Comparison of ENCODE assay signal across 9 cellular contexts in genomic region chr2:85861180-85861579, GRCh38.
DNase-seq lines count a peak whose midpoint lies in the region; ATAC-seq and TF ChIP-seq lines count a peak whose summit lies in the region.
"Had no signal": no experiment of that assay in that cellular context is flagged by ENCODE, and none has a peak within 500 bp of the region (broad histone marks: within the 10 kb centered on the region; RNA-seq: fewer than 3 reads in every experiment).

No MANE protein-coding gene starts in this region.

- DNase-seq in choroid plexus epithelial cell (ENCODE audit: low read depth) (peak; percentile 65), KBM-7 (no peak), NCI-H1417 treated with DMSO at 0.1 percent for 48 hours (lab: John Stamatoyannopoulos, UW) (no peak), coronary artery (ENCODE audit: low spot score) (no peak), DMS53 treated with DMSO at 0.1 percent for 48 hours (lab: John Stamatoyannopoulos, UW; ENCODE audit: unreplicated experiment) (no peak)

- peak overlapping the region in 5 of 11 experiments; percentile 23 to 57 (median 41); a peak in 7 of 22 replicates for H3K27ac ChIP-seq in BLaER1 treated with 17β-estradiol and CSF1 and Interleukin-3, amounts not matched to agents 10 nM and 100 nM
- H3K27ac ChIP-seq in coronary artery = no peak overlapping the region
- H3K27ac ChIP-seq: HL-60 had no signal

- no peak overlapping the region for H3K4me3 ChIP-seq in BLaER1 treated with 17β-estradiol and CSF1 and Interleukin-3, amounts not matched to agents 10 nM and 100 nM
- no peak overlapping the region for H3K4me3 ChIP-seq in choroid plexus epithelial cell (ENCODE audit: low read depth, low read length)
- no peak overlapping the region for H3K4me3 ChIP-seq in coronary artery

- in situ Hi-C loops in KBM-7 (cut with MboI; ENCODE audit: low pct_unique_long_range_greater_than_20kb, low sequenced_read_pairs) = no loop called here

- ATAC-seq in GM19035 (IDR thresholded peaks at IDR 0.05; ENCODE audit: unreplicated experiment) = peak; percentile 52
- peak; percentile 41 for ATAC-seq in HG03520 (IDR thresholded peaks at IDR 0.05; ENCODE audit: unreplicated experiment)

- H3K9me3 ChIP-seq in BLaER1 treated with 17β-estradiol and CSF1 and Interleukin-3, amounts not matched to agents 10 nM and 100 nM (replicated peaks in 1 of 11) = peaks cover 1 to 10% (median 6%) of the 10 kb centered on the region in 11 experiments; a peak in 18 of 22 replicates

- H4K20me1 ChIP-seq in BLaER1 treated with 17β-estradiol and CSF1 and Interleukin-3, amounts not matched to agents 10 nM and 100 nM = peaks cover 0 to 32% (median 0%) of the 10 kb centered on the region in 11 experiments; a peak in 6 of 22 replicates

- peak overlapping the region in 1 of 11 experiments; percentile 3; a peak in 1 of 22 replicates for H3K9ac ChIP-seq in BLaER1 treated with 17β-estradiol and CSF1 and Interleukin-3, amounts not matched to agents 10 nM and 100 nM

- H3K4me2 ChIP-seq in BLaER1 treated with 17β-estradiol and CSF1 and Interleukin-3, amounts not matched to agents 10 nM and 100 nM = peak overlapping the region in 6 of 11 experiments; percentile 3 to 70 (median 22); a peak in 8 of 22 replicates

- TF ChIP-seq CTCF in choroid plexus epithelial cell (conservative IDR thresholded peaks at IDR 0.05; ENCODE audit: low read depth, low read length) = no peak
- no peak for TF ChIP-seq CTCF in coronary artery (IDR thresholded peaks at IDR 0.05)

- H3K36me3 ChIP-seq in BLaER1 treated with 17β-estradiol and CSF1 and Interleukin-3, amounts not matched to agents 10 nM and 100 nM = peaks cover 3 to 73% (median 22%) of the 10 kb centered on the region in 11 experiments; a peak in 17 of 22 replicates

- no peaks in the 10 kb centered on the region for H3K27me3 ChIP-seq in BLaER1 treated with 17β-estradiol and CSF1 and Interleukin-3, amounts not matched to agents 10 nM and 100 nM

- H3K4me1 ChIP-seq in BLaER1 treated with 17β-estradiol and CSF1 and Interleukin-3, amounts not matched to agents 10 nM and 100 nM = peaks cover 0 to 22% (median 5%) of the 10 kb centered on the region in 10 experiments; a peak in 9 of 20 replicates
